8 cellular contexts compared by ENCODE assay signal in genomic region chr2:135876066-135876711, GRCh38. TPM values are rescaled to one million over a fixed set of nuclear protein-coding genes. Genes with fewer than 3 reads are reported as not detected.
DNase-seq lines count a peak whose midpoint lies in the region; ATAC-seq, FAIRE-seq and TF ChIP-seq lines count a peak whose summit lies in the region.

MCM6 (minus strand) TSS chr2:135876443; CDS start chr2:135876365, 78 bp downstream.

- peaks cover 11% of the 10 kb centered on the region for H3K9me3 Mint-ChIP-seq in progenitor cell of endocrine pancreas (ENCODE audit: low read depth)

- H3K27me3 Mint-ChIP-seq in progenitor cell of endocrine pancreas, result peaks cover 5% of the 10 kb centered on the region

- peak; percentile 96 for FAIRE-seq in GM12892 (lab: Jason Lieb, UNC)

- peak within 1 kb of the TSS; percentile 93 for H3K27ac Mint-ChIP-seq in progenitor cell of endocrine pancreas

- peak within 1 kb of the TSS; percentile 89 for H3K4me3 Mint-ChIP-seq in progenitor cell of endocrine pancreas (ENCODE audit: low read depth)

- peak; percentile 93 for DNase-seq in GM12892 (ENCODE audit: insufficient read length)
- peak; percentile 99 for DNase-seq in NCI-H146 (lab: John Stamatoyannopoulos, UW)
- DNase-seq in T-helper 1 cell, result peak; percentile 96 to 100 (median 97)
- DNase-seq in amniotic epithelial cell (ENCODE audit: low read depth), result peak; percentile 98
- DNase-seq in left ventricle myocardium inferior, result peak; percentile 97
- DNase-seq in progenitor cell of endocrine pancreas (ENCODE audit: low spot score, unreplicated experiment), result peak; percentile 93
- DNase-seq in ureter (ENCODE audit: low spot score), result peak; percentile 98

- intact Hi-C loops in left ventricle myocardium inferior (cut with micrococcal nuclease), result no loop called here

- peak; percentile 89 for ATAC-seq in HG02852 (IDR thresholded peaks at IDR 0.05; ENCODE audit: unreplicated experiment)

- TF ChIP-seq POLR2A in GM12892 (IDR thresholded peaks at IDR 0.05; ENCODE audit: low read depth, low read length), result peak; percentile 50; the same call in 1 of the 2 replicates

- no peaks in the 10 kb centered on the region for H3K9me3 ChIP-seq in left ventricle myocardium inferior (replicated peaks)

- H3K36me3 Mint-ChIP-seq in progenitor cell of endocrine pancreas (ENCODE audit: insufficient read depth), result peaks cover 2% of the 10 kb centered on the region

- H3K36me3 ChIP-seq in left ventricle myocardium inferior, result peaks cover 1% of the 10 kb centered on the region

- peak; percentile 46 for TF ChIP-seq CTCF in left ventricle myocardium inferior (IDR thresholded peaks at IDR 0.05; ENCODE audit: borderline replicate concordance)
- TF ChIP-seq CTCF in progenitor cell of endocrine pancreas (IDR thresholded peaks at IDR 0.05; ENCODE audit: unreplicated experiment), result peak; percentile 25

- peaks cover 16% of the 10 kb centered on the region for H3K4me1 ChIP-seq in left ventricle myocardium inferior

- peak within 1 kb of the TSS; percentile 73 for H3K27ac ChIP-seq in left ventricle myocardium inferior (replicated peaks)

- peak within 1 kb of the TSS; percentile 89 for H3K4me3 ChIP-seq in left ventricle myocardium inferior

- H3K4me1 Mint-ChIP-seq in progenitor cell of endocrine pancreas (ENCODE audit: low read depth), result peaks cover 20% of the 10 kb centered on the region

- no peaks in the 10 kb centered on the region for H3K27me3 ChIP-seq in left ventricle myocardium inferior (ENCODE audit: low read depth)

RNA-seq across cellular contexts. Expression of gene MCM6, which starts in this region (rescaled TPM):
- polyA plus RNA-seq in GM12892 (2012; ENCODE audit: missing spikeins), result 65.6 TPM
- 2.9 TPM for total RNA-seq in left ventricle myocardium inferior
- total RNA-seq in progenitor cell of endocrine pancreas, result 51.9 and 52.3 TPM in 2 replicates
- total RNA-seq in ureter, result 15.7 TPM

Comparison
In these comparisons a context has a peak if more than half of its experiments do, and no peak if none do; other contexts are left out.
1. Peak in every context shown above with its lines: DNase-seq, ATAC-seq, H3K4me3 ChIP-seq and H3K27ac ChIP-seq.